Comparison of ENCODE assay signal across 15 cellular contexts in genomic region chr20:11375966-11376365, GRCh38.
"Had no signal": no experiment of that assay in that cellular context is flagged by ENCODE, and none has a peak within 500 bp of the region (broad histone marks: within the 10 kb centered on the region; RNA-seq: fewer than 3 reads in every experiment).

No MANE protein-coding gene starts in this region.

- DNase-seq: activated B cell treated with CpG ODN at 0.5 μM for 24 hours; activated CD4-positive, alpha-beta T cell treated with anti-CD3 and anti-CD28 coated beads, Interleukin-2, amount 50 U/mL, for 1 hour; activated naive CD4-positive, alpha-beta T cell treated with anti-CD3 and anti-CD28 coated beads for 36 hours; activated T-cell treated with anti-CD3 and anti-CD28 coated beads for 4 hours; effector memory CD8-positive, alpha-beta T cell; heart left ventricle; left lung; sigmoid colon; stimulated activated CD4-positive, alpha-beta T cell treated with anti-CD3 and anti-CD28 coated beads, Interleukin-4, amount 100 ng/mL, for 1 hour; stimulated activated CD8-positive, alpha-beta memory T cell treated with anti-CD3 and anti-CD28 coated beads, Interleukin-4, amount 100 ng/mL, for 48 hours; T-helper 17 cell; testis had no signal

- ATAC-seq: activated T-helper 17 cell treated with anti-CD3 and anti-CD28 coated beads, Interleukin-2, amount 50 U/mL, for 72 hours; effector memory CD8-positive, alpha-beta T cell; heart left ventricle; left lung; T-helper 17 cell had no signal

- H3K9me3 ChIP-seq: sigmoid colon, testis had no signal

- H3K4me1 ChIP-seq: heart left ventricle, left lung, sigmoid colon, testis had no signal

- H3K27ac ChIP-seq: heart left ventricle, left lung, sigmoid colon, testis had no signal

- H3K4me3 ChIP-seq: heart left ventricle, left lung, sigmoid colon, testis had no signal

- FAIRE-seq: frontal cortex, islet of Langerhans had no signal
